ENCODE assay signal across 18 cellular contexts in genomic region chr9:113989781-113990569, GRCh38.
A peak's percentile ranks its signal among the peaks of the same experiment; 100 is the strongest.
DNase-seq lines count a peak whose midpoint lies in the region; ATAC-seq, FAIRE-seq and TF ChIP-seq lines count a peak whose summit lies in the region.
"Had no signal": no experiment of that assay in that cellular context is flagged by ENCODE, and none has a peak within 500 bp of the region (broad histone marks: within the 10 kb centered on the region; RNA-seq: fewer than 3 reads in every experiment).

No MANE protein-coding gene starts in this region.

- POLR2A ChIA-PET in A549 (lab: Yijun Ruan, JAX): no interaction called here

- CTCF ChIA-PET in A549 (lab: Yijun Ruan, JAX): interaction anchor here (1.2 kb wide), 1 partner anchor 34 kb away, joined by 3 read pairs; no protein-coding TSS in a partner anchor

- H3K27me3 ChIP-seq in astrocyte (ENCODE audit: insufficient read depth, low read length): no peaks in the 10 kb centered on the region
- H3K27me3 ChIP-seq in liver (ENCODE audit: control insufficient read depth in 4 of 4, insufficient read depth in 4 of 4, low read length in 3 of 4): no peaks in the 10 kb centered on the region
- H3K27me3 ChIP-seq: MG63 had no signal

- no peak for TF ChIP-seq CTCF in A549 (IDR thresholded peaks at IDR 0.05)
- TF ChIP-seq CTCF in astrocyte (IDR thresholded peaks at IDR 0.05; ENCODE audit: insufficient read depth, low read depth, low read length): no peak
- no peak for TF ChIP-seq CTCF in liver (IDR thresholded peaks at IDR 0.05; ENCODE audit: low read depth, low read length, missing input control)
- no peak for TF ChIP-seq CTCF in progenitor cell of endocrine pancreas (IDR thresholded peaks at IDR 0.05; ENCODE audit: unreplicated experiment)

- peaks cover 6% of the 10 kb centered on the region for H3K36me3 ChIP-seq in astrocyte (ENCODE audit: insufficient read depth, low read length)
- no peaks in the 10 kb centered on the region for H3K36me3 ChIP-seq in liver (ENCODE audit: control insufficient read depth in 4 of 4, insufficient read depth in 3 of 4, low read depth in 1 of 4, low read length in 3 of 4)
- H3K36me3 ChIP-seq: MG63 had no signal

- H3K79me2 ChIP-seq in astrocyte (ENCODE audit: insufficient read depth, low read length): peaks cover 16% of the 10 kb centered on the region

- H3K27me3 Mint-ChIP-seq in astrocyte (ENCODE audit: low read depth, unreplicated experiment): no peaks in the 10 kb centered on the region
- H3K27me3 Mint-ChIP-seq in progenitor cell of endocrine pancreas: no peaks in the 10 kb centered on the region

- no peak overlapping the region for H3K27ac Mint-ChIP-seq in astrocyte (ENCODE audit: unreplicated experiment)
- peak overlapping the region; percentile 52 for H3K27ac Mint-ChIP-seq in progenitor cell of endocrine pancreas

- H3K4me1 ChIP-seq in A549 (no peaks in the 10 kb centered on the region), astrocyte (ENCODE audit: insufficient read depth, low read length) (peaks cover 18% of the 10 kb centered on the region), liver (ENCODE audit: control insufficient read depth in 4 of 4, insufficient read depth in 4 of 4, low read length in 3 of 4) (peaks cover 31 to 69% (median 56%) of the 10 kb centered on the region in 4 donors)

- peak overlapping the region; percentile 17 for H3K4me3 Mint-ChIP-seq in astrocyte (ENCODE audit: unreplicated experiment)
- no peak overlapping the region for H3K4me3 Mint-ChIP-seq in progenitor cell of endocrine pancreas (ENCODE audit: low read depth)

- H2AFZ ChIP-seq in astrocyte (ENCODE audit: low read depth, low read length): no peak overlapping the region
- H2AFZ ChIP-seq: GM23248 had no signal

- no peak for TF ChIP-seq POLR2A in A549 (IDR thresholded peaks at IDR 0.05; ENCODE audit: low read length)

- peaks cover 77% of the 10 kb centered on the region for H4K20me1 ChIP-seq in astrocyte (ENCODE audit: insufficient read depth, low read length)

- H3K4me1 Mint-ChIP-seq in astrocyte (ENCODE audit: low read depth, unreplicated experiment) (peaks cover 7% of the 10 kb centered on the region), progenitor cell of endocrine pancreas (ENCODE audit: low read depth) (peaks cover 8% of the 10 kb centered on the region)

- FAIRE-seq in A549 (lab: Jason Lieb, UNC) (no peak), astrocyte (lab: Jason Lieb, UNC) (no peak)
- FAIRE-seq: GM12878, GM18507 had no signal

- H3K9me3 Mint-ChIP-seq in astrocyte (ENCODE audit: unreplicated experiment) (no peaks in the 10 kb centered on the region), progenitor cell of endocrine pancreas (ENCODE audit: low read depth) (no peaks in the 10 kb centered on the region)

- H3K27ac ChIP-seq in A549: no peak overlapping the region
- no peak overlapping the region for H3K27ac ChIP-seq in astrocyte (ENCODE audit: low read depth, low read length)
- peak overlapping the region; percentile 81 to 85 for H3K27ac ChIP-seq in liver (ENCODE audit: low read depth in 1 of 2, low read length in 2 of 2)
- H3K27ac ChIP-seq: GM23248, KMS-11 had no signal

- H3K9me3 ChIP-seq in A549: no peaks in the 10 kb centered on the region
- no peaks in the 10 kb centered on the region for H3K9me3 ChIP-seq in astrocyte (ENCODE audit: insufficient read depth, low read depth, low read length)
- H3K9me3 ChIP-seq in liver (ENCODE audit: control insufficient read depth in 4 of 4, low read length in 3 of 4): no peaks in the 10 kb centered on the region
- H3K9me3 ChIP-seq: MG63 had no signal

- no peak for DNase-seq in A549 (ENCODE audit: low read depth in 1 of 2, low spot score in 1 of 2)
- no peak for DNase-seq in astrocyte (ENCODE audit: low read depth)
- no peak for DNase-seq in progenitor cell of endocrine pancreas (ENCODE audit: low spot score, unreplicated experiment)
- no peak for DNase-seq in activated T-cell treated with anti-CD3 and anti-CD28 coated beads for 4 hours
- no peak for DNase-seq in central memory CD4-positive, alpha-beta T cell
- no peak for DNase-seq in NCI-H748 (lab: John Stamatoyannopoulos, UW; ENCODE audit: unreplicated experiment)
- DNase-seq: DMS 273 treated with DMSO at 0.1 percent for 48 hours, GDM1, MG63, NCI-H2081 treated with DMSO at 0.1 percent for 48 hours, NCI-H524 had no signal

- TF ChIP-seq RAD21 in A549 (conservative IDR thresholded peaks at IDR 0.05 in 1 of 2, IDR thresholded peaks at IDR 0.05 in 1 of 2) (no peak), liver (IDR thresholded peaks at IDR 0.05) (no peak)

- no peak for ATAC-seq in A549
- ATAC-seq: GM12878, HCT116, Panc1 had no signal

- no peak for TF ChIP-seq EP300 in A549 (IDR thresholded peaks at IDR 0.05)

- no peak overlapping the region for H3K4me3 ChIP-seq in A549
- H3K4me3 ChIP-seq in astrocyte (ENCODE audit: insufficient read depth, low read depth, low read length): no peak overlapping the region
- H3K4me3 ChIP-seq in liver (ENCODE audit: low read depth in 1 of 3, low read length in 3 of 3): no peak overlapping the region
- H3K4me3 ChIP-seq: GM12878, GM23248, MG63 had no signal

- H3K4me2 ChIP-seq in A549: no peak overlapping the region
- no peak overlapping the region for H3K4me2 ChIP-seq in astrocyte (ENCODE audit: low read length)
- H3K4me2 ChIP-seq: KMS-11 had no signal

- WGBS in A549 (ENCODE audit: missing lambda C conversion rate): 92% methylated on average over 4 of the region's 4 CpGs
- WGBS in liver: 91% methylated on average over 4 of the region's 4 CpGs

- H3K9ac ChIP-seq in astrocyte (ENCODE audit: low read length) (no peak overlapping the region), liver (ENCODE audit: low read depth in 1 of 2, low read length in 2 of 2) (peak overlapping the region in 1 of 2 donors; percentile 41)
- H3K9ac ChIP-seq: GM23248, KMS-11 had no signal

- H3K36me3 Mint-ChIP-seq in astrocyte (ENCODE audit: low read depth, unreplicated experiment) (peaks cover 40% of the 10 kb centered on the region), progenitor cell of endocrine pancreas (ENCODE audit: insufficient read depth) (peaks cover 11% of the 10 kb centered on the region)

TF ChIP-seq in A549, 52 proteins besides CTCF, POLR2A, EP300 and RAD21:
- TF ChIP-seq ZFP36 (IDR thresholded peaks at IDR 0.05; ENCODE audit: borderline replicate concordance, partially characterized antibody) (peak; percentile 53), BCL3 (IDR thresholded peaks at IDR 0.05) (no peak)

TF ChIP-seq in liver, 16 proteins besides CTCF, POLR2A, EP300 and RAD21:
- TF ChIP-seq ATF3 (IDR thresholded peaks at IDR 0.05): no peak
- no peak for TF ChIP-seq EGR1 (IDR thresholded peaks at IDR 0.05; ENCODE audit: low read depth in 2 of 2)
- no peak for TF ChIP-seq TAF1 (conservative IDR thresholded peaks at IDR 0.05)
- no peak for TF ChIP-seq JUND (IDR thresholded peaks at IDR 0.05)
- TF ChIP-seq YY1 (IDR thresholded peaks at IDR 0.05): no peak
- TF ChIP-seq ZBTB33 (IDR thresholded peaks at IDR 0.05): no peak
- no peak for TF ChIP-seq SP1 (IDR thresholded peaks at IDR 0.05)

Comparison
In these comparisons a context has a peak if more than half of its experiments do, and no peak if none do; other contexts are left out.
1. H3K27ac ChIP-seq: peak in liver (2 of 2); none in A549 (0 of 2) and astrocyte (single experiment).